In the genomic region with DNA sequence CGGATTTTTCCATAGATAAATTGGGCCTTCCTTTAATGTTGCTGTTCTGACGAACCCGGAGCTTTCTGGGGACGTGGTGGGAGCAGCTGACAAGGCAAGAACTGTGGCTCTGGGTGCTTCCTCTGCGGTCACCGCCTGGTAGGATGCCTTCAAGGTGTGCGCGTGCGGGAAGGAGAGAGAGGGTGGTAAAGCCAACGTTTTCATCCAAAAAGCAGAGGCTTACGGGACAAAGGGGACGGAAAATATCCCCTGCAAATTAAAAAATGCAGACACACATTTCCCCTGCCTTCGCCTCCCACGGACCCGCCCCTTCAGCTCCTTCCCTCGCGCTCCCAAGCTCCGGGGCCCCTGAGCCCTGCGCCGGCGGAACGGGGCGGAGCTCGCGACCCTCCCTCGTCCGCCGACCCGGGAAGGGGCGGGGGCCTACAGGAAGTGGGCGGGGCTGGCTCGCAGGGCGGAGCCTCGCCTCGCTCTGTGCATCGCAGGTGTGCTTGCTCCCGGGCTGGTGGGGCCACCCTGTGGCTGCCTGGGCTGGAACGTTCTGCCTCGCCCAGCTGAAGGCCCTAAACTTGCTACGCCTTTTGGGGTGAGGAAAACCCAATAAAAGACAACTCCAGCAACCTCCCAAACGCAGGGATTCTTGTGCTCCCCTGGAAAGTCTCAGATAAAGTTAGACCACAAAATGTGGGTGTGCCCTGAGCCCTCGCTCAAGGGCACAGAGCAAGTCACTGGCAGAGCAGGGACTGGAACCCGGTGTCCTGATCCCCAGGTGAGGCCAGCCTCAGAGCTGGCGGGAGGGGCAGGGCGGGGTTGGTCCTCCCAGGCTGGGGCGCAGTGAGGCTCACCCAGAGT, we compare ENCODE assay signal across 8 cellular contexts. TPM values are rescaled to one million over a fixed set of nuclear protein-coding genes. Genes with fewer than 3 reads are reported as not detected.
DNase-seq lines count a peak whose midpoint lies in the region; ATAC-seq lines count a peak whose summit lies in the region.

No MANE protein-coding gene starts in this region.

- ATAC-seq in GM18511 (IDR thresholded peaks at IDR 0.05; ENCODE audit: unreplicated experiment) (peak; percentile 71), HG03095 (IDR thresholded peaks at IDR 0.05; ENCODE audit: unreplicated experiment) (peak; percentile 74), Right ventricle myocardium superior (ENCODE audit: poor library complexity) (peak; percentile 24), aorta (ENCODE audit: low FRiP score) (no peak)
- peak; percentile 88 for ATAC-seq in activated T-helper 17 cell treated with anti-CD3 and anti-CD28 coated beads, Interleukin-2, amount 50 U/mL, for 72 hours (replicated peaks)

- H3K4me3 ChIP-seq in NT2/D1 (ENCODE audit: insufficient read length, low read depth) (peak overlapping the region; percentile 36), aorta (ENCODE audit: low read length in 2 of 2) (peak overlapping the region in 1 of 2 donors; percentile 41)

- H3K4me1 Mint-ChIP-seq in activated T-helper 17 cell treated with anti-CD3 and anti-CD28 coated beads, Interleukin-2, amount 50 U/mL, for 72 hours: no peaks in the 10 kb centered on the region

- intact Hi-C loops in Right ventricle myocardium superior (cut with DNase I): loop anchor here (10.0 kb wide), 3 partner anchors 55 to 295 kb away; no protein-coding TSS in a partner anchor
- intact Hi-C loops in aorta (cut with DNase I): loop anchor here (2.0 to 10.0 kb wide), 6 partner anchors 37 to 452 kb away; no protein-coding TSS in a partner anchor

- H3K4me1 ChIP-seq in NT2/D1 (ENCODE audit: insufficient read depth, insufficient read length) (peaks cover 8% of the 10 kb centered on the region), aorta (ENCODE audit: control insufficient read depth in 1 of 2, insufficient read depth in 2 of 2, low read length in 2 of 2) (no peaks in the 10 kb centered on the region)

- H3K27me3 ChIP-seq in NT2/D1 (ENCODE audit: insufficient read depth, insufficient read length) (no peaks in the 10 kb centered on the region), aorta (ENCODE audit: control insufficient read depth in 1 of 2, insufficient read depth in 2 of 2, low read length in 1 of 2) (no peaks in the 10 kb centered on the region)

- H3K27ac Mint-ChIP-seq in activated T-helper 17 cell treated with anti-CD3 and anti-CD28 coated beads, Interleukin-2, amount 50 U/mL, for 72 hours: no peak overlapping the region

- WGBS in aorta, 2 donors: 12 to 13% methylated on average over 46 of the region's 46 CpGs

- H3K9me3 Mint-ChIP-seq in activated T-helper 17 cell treated with anti-CD3 and anti-CD28 coated beads, Interleukin-2, amount 50 U/mL, for 72 hours: no peaks in the 10 kb centered on the region

- H3K9me3 ChIP-seq in NT2/D1 (ENCODE audit: insufficient read depth, low read length) (no peaks in the 10 kb centered on the region), aorta (ENCODE audit: control insufficient read depth, low read length) (no peaks in the 10 kb centered on the region)

- DNase-seq in NT2/D1 (ENCODE audit: low read depth, low spot score) (peak; percentile 81), Right ventricle myocardium superior (peak; percentile 65), retina (peak; percentile 81), aorta (peak; percentile 62 to 79), NCI-H226 (no peak)

- H3K4me3 Mint-ChIP-seq in activated T-helper 17 cell treated with anti-CD3 and anti-CD28 coated beads, Interleukin-2, amount 50 U/mL, for 72 hours: peak overlapping the region; percentile 82

- H3K27me3 Mint-ChIP-seq in activated T-helper 17 cell treated with anti-CD3 and anti-CD28 coated beads, Interleukin-2, amount 50 U/mL, for 72 hours: no peaks in the 10 kb centered on the region

- no peaks in the 10 kb centered on the region for H3K36me3 Mint-ChIP-seq in activated T-helper 17 cell treated with anti-CD3 and anti-CD28 coated beads, Interleukin-2, amount 50 U/mL, for 72 hours (ENCODE audit: low read depth)

- H3K9ac ChIP-seq in NT2/D1 (ENCODE audit: insufficient read length, low read depth): peak overlapping the region; percentile 53

- H3K36me3 ChIP-seq in NT2/D1 (ENCODE audit: insufficient read depth, insufficient read length, low read length) (no peaks in the 10 kb centered on the region), aorta (ENCODE audit: control insufficient read depth in 1 of 2, insufficient read depth in 2 of 2, low read length in 1 of 2) (no peaks in the 10 kb centered on the region)

- no peak overlapping the region for H3K27ac ChIP-seq in aorta (ENCODE audit: low read depth in 1 of 2, low read length in 2 of 2)

RNA-seq across cellular contexts. Expression of a gene that starts 25.4 kb away (rescaled TPM):
- 10 to 100 TPM in 1 of 2 donors, 1 to 10 TPM in 1; 8.4 to 11.9 TPM for total RNA-seq in activated T-helper 17 cell treated with anti-CD3 and anti-CD28 coated beads, Interleukin-2, amount 50 U/mL, for 72 hours
- total RNA-seq in Right ventricle myocardium superior (6.9 TPM), aorta (10 to 100 TPM; 15.1 to 30.4 TPM)
- polyA plus RNA-seq in aorta: 10 to 100 TPM; 28.8 to 47.5 TPM
